8 cellular contexts compared by ENCODE assay signal in genomic region chrX:40100141-40100536, GRCh38. TPM values are rescaled to one million over a fixed set of nuclear protein-coding genes. Genes with fewer than 3 reads are reported as not detected.
DNase-seq lines count a peak whose midpoint lies in the region; ATAC-seq, FAIRE-seq and TF ChIP-seq lines count a peak whose summit lies in the region.

No MANE protein-coding gene starts in this region.

- BruUV-seq in Calu3 (replicated peaks; lab: Mats Ljungman, UMichigan) (no TSS peak), GM12878 (replicated peaks; lab: Mats Ljungman, UMichigan) (no TSS peak)

- H3K4me3 Mint-ChIP-seq in Calu3 (ENCODE audit: low read depth, unreplicated experiment): peak overlapping the region; percentile 54
- H3K4me3 Mint-ChIP-seq in nephron: peak overlapping the region; percentile 70 to 84 (median 71)

- TF ChIP-seq POLR2A in GM12878 (IDR thresholded peaks at IDR 0.05; ENCODE audit: low read depth, low read length): no peak
- TF ChIP-seq POLR2A in H54 (IDR thresholded peaks at IDR 0.05; ENCODE audit: low read depth, low read length): no peak

- CTCF ChIA-PET in Calu3 (lab: Charles Lee): no interaction called here
- CTCF ChIA-PET in GM12878 (lab: Yijun Ruan, JAX): no interaction called here

- H3K27me3 ChIP-seq in GM12878 (replicated peaks in 1 of 2; ENCODE audit: control insufficient read depth in 2 of 2, insufficient read depth in 2 of 2, low read length in 1 of 2): no peaks in the 10 kb centered on the region

- H3K4me1 Mint-ChIP-seq in Calu3 (ENCODE audit: low read depth, unreplicated experiment): peaks cover under 1% of the 10 kb centered on the region
- H3K4me1 Mint-ChIP-seq in nephron: peaks cover 28% of the 10 kb centered on the region

- H3K79me2 ChIP-seq in GM12878 (ENCODE audit: control insufficient read depth, insufficient read depth, low read length): peaks cover 13% of the 10 kb centered on the region

- no peaks in the 10 kb centered on the region for H3K27me3 Mint-ChIP-seq in Calu3 (ENCODE audit: unreplicated experiment)
- H3K27me3 Mint-ChIP-seq in nephron (ENCODE audit: low read depth): peaks cover 13% of the 10 kb centered on the region

- POLR2A ChIA-PET in GM12878 (lab: Charles Lee): no interaction called here

- peak; percentile 39 for DNase-seq in Calu3
- no peak for DNase-seq in GM12878 (ENCODE audit: low read depth, low spot score)
- no peak for DNase-seq in Ammon's horn (ENCODE audit: low spot score)
- no peak for DNase-seq in NCI-H1417 treated with DMSO at 0.1 percent for 48 hours (lab: John Stamatoyannopoulos, UW)
- DNase-seq in COR-L47 (lab: John Stamatoyannopoulos, UW): no peak
- DNase-seq in H54 (ENCODE audit: insufficient read length, low spot score): no peak

- H3K9me3 ChIP-seq in GM12878 (replicated peaks; ENCODE audit: control insufficient read depth, insufficient read depth, low read length): no peaks in the 10 kb centered on the region; the same call in 2 of the 3 replicates

- H3K36me3 Mint-ChIP-seq in Calu3 (ENCODE audit: insufficient read depth, unreplicated experiment) (peaks cover 50% of the 10 kb centered on the region), nephron (ENCODE audit: low read depth) (no peaks in the 10 kb centered on the region)

- RAD21 ChIA-PET in GM12878 (lab: Charles Lee; ENCODE audit: unreplicated experiment): interaction anchor here (2.0 to 4.0 kb wide), 2 partner anchors 53 to 245 kb away, joined by 8 to 20 read pairs; no protein-coding TSS in a partner anchor

- H3K36me3 ChIP-seq in GM12878 (ENCODE audit: control insufficient read depth in 2 of 2, insufficient read depth in 2 of 2, low read length in 1 of 2): no peaks in the 10 kb centered on the region

- no peak overlapping the region; the same call in 1 of the 2 replicates for H3K4me3 ChIP-seq in GM12878

- H3K4me2 ChIP-seq in GM12878 (ENCODE audit: control insufficient read depth, insufficient read depth): peak overlapping the region; percentile 47

- H3K27ac Mint-ChIP-seq in Calu3 (ENCODE audit: unreplicated experiment) (no peak overlapping the region), nephron (peak overlapping the region; percentile 73 to 84 (median 75))

- no peaks in the 10 kb centered on the region for H4K20me1 ChIP-seq in GM12878 (ENCODE audit: control insufficient read depth, insufficient read depth)

- no peak overlapping the region for H2AFZ ChIP-seq in GM12878 (ENCODE audit: control insufficient read depth, low read depth, low read length)

- intact Hi-C loops in Calu3 (cut with micrococcal nuclease; ENCODE audit: unreplicated experiment) (loop anchor here (10.0 kb wide), 1 partner anchor 55 kb away; no protein-coding TSS in a partner anchor), GM12878 (cut with micrococcal nuclease; ENCODE audit: unreplicated experiment) (no loop called here)

- SMC1A ChIA-PET in GM12878 (lab: Charles Lee; ENCODE audit: uncharacterized antibody, unreplicated experiment): interaction anchor here (0.7 to 1.1 kb wide), 2 partner anchors 19 to 246 kb away, joined by 3 read pairs; no protein-coding TSS in a partner anchor

- FAIRE-seq in GM12878 (lab: Jason Lieb, UNC) (no peak), H54 (lab: Jason Lieb, UNC) (no peak)

- peaks cover 4% of the 10 kb centered on the region; the same call in 1 of the 2 replicates for H3K4me1 ChIP-seq in GM12878 (ENCODE audit: control insufficient read depth, insufficient read depth, low read length)

- WGBS in GM12878 (ENCODE audit: insufficient coverage, insufficient replicate concordance, low lambda C conversion rate, missing lambda C conversion rate): 16% methylated on average over 21 of the region's 21 CpGs

- no peak overlapping the region for H3K9ac ChIP-seq in GM12878 (ENCODE audit: control insufficient read depth, insufficient read depth, low read length)

- TF ChIP-seq RAD21 in Ishikawa (IDR thresholded peaks at IDR 0.05; ENCODE audit: low read depth): no peak
- no peak for TF ChIP-seq RAD21 in GM12878 (IDR thresholded peaks at IDR 0.05; ENCODE audit: insufficient read depth, low read depth, low read length)

- TF ChIP-seq EP300 in Ishikawa (IDR thresholded peaks at IDR 0.05; ENCODE audit: borderline replicate concordance): no peak
- TF ChIP-seq EP300 in GM12878 (IDR thresholded peaks at IDR 0.05; ENCODE audit: borderline replicate concordance in 1 of 2, control insufficient read depth in 1 of 2, low read depth in 2 of 2, low read length in 2 of 2): no peak

- TF ChIP-seq CTCF in Calu3 (IDR thresholded peaks at IDR 0.05; ENCODE audit: unreplicated experiment) (no peak), GM12878 (IDR thresholded peaks at IDR 0.05 in 2 of 3, conservative IDR thresholded peaks at IDR 0.05 in 1 of 3; ENCODE audit: control insufficient read depth in 2 of 3, extremely low read depth in 1 of 3, insufficient read depth in 1 of 3, low read depth in 3 of 3, low read length in 3 of 3) (no peak), nephron (IDR thresholded peaks at IDR 0.05; ENCODE audit: unreplicated experiment in 3 of 3) (no peak)

- H3K9me3 Mint-ChIP-seq in Calu3 (ENCODE audit: low read depth, unreplicated experiment) (no peaks in the 10 kb centered on the region), nephron (peaks cover 7% of the 10 kb centered on the region)

- no peak for ATAC-seq in GM12878

- in situ Hi-C loops in GM12878 (cut with MboI): no loop called here

- peak overlapping the region; percentile 46 for H3K27ac ChIP-seq in GM12878 (ENCODE audit: control insufficient read depth, insufficient read depth)

TF ChIP-seq in Ishikawa, 13 proteins besides CTCF, POLR2A, EP300 and RAD21:
- TF ChIP-seq, protein P1, sequence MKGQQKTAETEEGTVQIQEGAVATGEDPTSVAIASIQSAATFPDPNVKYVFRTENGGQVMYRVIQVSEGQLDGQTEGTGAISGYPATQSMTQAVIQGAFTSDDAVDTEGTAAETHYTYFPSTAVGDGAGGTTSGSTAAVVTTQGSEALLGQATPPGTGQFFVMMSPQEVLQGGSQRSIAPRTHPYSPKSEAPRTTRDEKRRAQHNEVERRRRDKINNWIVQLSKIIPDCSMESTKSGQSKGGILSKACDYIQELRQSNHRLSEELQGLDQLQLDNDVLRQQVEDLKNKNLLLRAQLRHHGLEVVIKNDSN (IDR thresholded peaks at IDR 0.05): no peak
- TF ChIP-seq ZBTB7A (IDR thresholded peaks at IDR 0.05; ENCODE audit: low read depth) (no peak), TEAD4 (IDR thresholded peaks at IDR 0.05) (no peak), NFIC (IDR thresholded peaks at IDR 0.05) (peak; percentile 20; the same call in 1 of the 2 replicates)
TF ChIP-seq in Ishikawa: peak in this region for 1.

TF ChIP-seq in GM12878, 131 proteins besides CTCF, POLR2A, EP300 and RAD21 (continues in another document):
- TF ChIP-seq MTA3 (IDR thresholded peaks at IDR 0.05; ENCODE audit: borderline replicate concordance, low read length): no peak
- TF ChIP-seq IRF4 (IDR thresholded peaks at IDR 0.05; ENCODE audit: low read depth, low read length): no peak
- no peak for TF ChIP-seq ZSCAN29 (IDR thresholded peaks at IDR 0.05)
- TF ChIP-seq HDAC2 (IDR thresholded peaks at IDR 0.05): no peak
- no peak for TF ChIP-seq BHLHE40 (IDR thresholded peaks at IDR 0.05; ENCODE audit: borderline replicate concordance in 1 of 2, low read depth in 2 of 2, low read length in 1 of 2)
- TF ChIP-seq, protein P2, sequence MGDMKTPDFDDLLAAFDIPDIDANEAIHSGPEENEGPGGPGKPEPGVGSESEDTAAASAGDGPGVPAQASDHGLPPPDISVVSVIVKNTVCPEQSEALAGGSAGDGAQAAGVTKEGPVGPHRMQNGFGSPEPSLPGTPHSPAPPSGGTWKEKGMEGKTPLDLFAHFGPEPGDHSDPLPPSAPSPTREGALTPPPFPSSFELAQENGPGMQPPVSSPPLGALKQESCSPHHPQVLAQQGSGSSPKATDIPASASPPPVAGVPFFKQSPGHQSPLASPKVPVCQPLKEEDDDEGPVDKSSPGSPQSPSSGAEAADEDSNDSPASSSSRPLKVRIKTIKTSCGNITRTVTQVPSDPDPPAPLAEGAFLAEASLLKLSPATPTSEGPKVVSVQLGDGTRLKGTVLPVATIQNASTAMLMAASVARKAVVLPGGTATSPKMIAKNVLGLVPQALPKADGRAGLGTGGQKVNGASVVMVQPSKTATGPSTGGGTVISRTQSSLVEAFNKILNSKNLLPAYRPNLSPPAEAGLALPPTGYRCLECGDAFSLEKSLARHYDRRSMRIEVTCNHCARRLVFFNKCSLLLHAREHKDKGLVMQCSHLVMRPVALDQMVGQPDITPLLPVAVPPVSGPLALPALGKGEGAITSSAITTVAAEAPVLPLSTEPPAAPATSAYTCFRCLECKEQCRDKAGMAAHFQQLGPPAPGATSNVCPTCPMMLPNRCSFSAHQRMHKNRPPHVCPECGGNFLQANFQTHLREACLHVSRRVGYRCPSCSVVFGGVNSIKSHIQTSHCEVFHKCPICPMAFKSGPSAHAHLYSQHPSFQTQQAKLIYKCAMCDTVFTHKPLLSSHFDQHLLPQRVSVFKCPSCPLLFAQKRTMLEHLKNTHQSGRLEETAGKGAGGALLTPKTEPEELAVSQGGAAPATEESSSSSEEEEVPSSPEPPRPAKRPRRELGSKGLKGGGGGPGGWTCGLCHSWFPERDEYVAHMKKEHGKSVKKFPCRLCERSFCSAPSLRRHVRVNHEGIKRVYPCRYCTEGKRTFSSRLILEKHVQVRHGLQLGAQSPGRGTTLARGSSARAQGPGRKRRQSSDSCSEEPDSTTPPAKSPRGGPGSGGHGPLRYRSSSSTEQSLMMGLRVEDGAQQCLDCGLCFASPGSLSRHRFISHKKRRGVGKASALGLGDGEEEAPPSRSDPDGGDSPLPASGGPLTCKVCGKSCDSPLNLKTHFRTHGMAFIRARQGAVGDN (IDR thresholded peaks at IDR 0.05): no peak

RNA-seq across cellular contexts. Expression of gene BCOR, which starts 2.4 kb away (rescaled TPM):
- total RNA-seq in Calu3 (2022): 20.6 and 21.1 TPM in 2 replicates
- total RNA-seq in GM12878 (2013; cell fraction: nucleolus; rRNA removed): 8.7 and 10.9 TPM in 2 replicates
- 9.9 and 12.8 TPM in 2 replicates for total RNA-seq in GM12878 (2014; rRNA removed)
- total RNA-seq in GM12878 (2014; rRNA removed; fragmentation: Illumina TruSeq; extraction: Trizol): 7.0 and 7.3 TPM in 2 replicates
- 16.4 and 17.5 TPM in 2 replicates for total RNA-seq in GM12878 (2021)
- 9.8 TPM for polyA plus RNA-seq in GM12878 (2011; ENCODE audit: low read depth)
- 7.5 and 8.0 TPM in 2 replicates for polyA plus RNA-seq in GM12878 (2011; rRNA removed)
- polyA plus RNA-seq in GM12878 (2011; cell fraction: cytosol; rRNA removed): 6.9 and 11.2 TPM in 2 replicates
- polyA plus RNA-seq in GM12878 (2011; cell fraction: nucleus; rRNA removed): 22.9 and 32.6 TPM in 2 replicates
- 12.0 and 13.5 TPM in 2 replicates for polyA plus RNA-seq in GM12878 (2012)
- 14.6 and 14.8 TPM in 2 replicates for polyA plus RNA-seq in GM12878 (2014; fragmentation: Illumina TruSeq; extraction: Trizol)
- polyA plus RNA-seq in GM12878 (2014; fragmentation: Nextera tagmentation; extraction: Ambion mirVana): 1 to 10 TPM; 5.1 to 8.0 TPM
- polyA plus RNA-seq in GM12878 (2014; rRNA removed): 9.6 and 10.0 TPM in 2 replicates
- polyA plus RNA-seq in GM12878 (2016; fragmentation: Nextera tagmentation; extraction: Ambion mirVana): 10 to 100 TPM; 10.1 to 10.9 TPM
- 8.6 and 10.0 TPM in 2 replicates for polyA minus RNA-seq in GM12878 (2011; rRNA and poly(A)+ RNA removed)
- polyA minus RNA-seq in GM12878 (2011; cell fraction: cytosol; rRNA and poly(A)+ RNA removed): 8.4 and 9.4 TPM in 2 replicates
- polyA minus RNA-seq in GM12878 (2011; cell fraction: nucleus; rRNA and poly(A)+ RNA removed): 7.9 and 12.2 TPM in 2 replicates
